Comparison of ENCODE assay signal across 1 cellular context in genomic region chr14:65335548-65335947, GRCh38.
TF ChIP-seq lines count a peak whose summit lies in the region.

No MANE protein-coding gene starts in this region.

TF ChIP-seq in IMR-90, 13 proteins besides CTCF, POLR2A, EP300 and RAD21 (continued from another document):
- TF ChIP-seq USF2 (IDR thresholded peaks at IDR 0.05; ENCODE audit: low read depth, low read length) (no peak), CHD1 (IDR thresholded peaks at IDR 0.05; ENCODE audit: low read depth, low read length) (no peak), BHLHE40 (IDR thresholded peaks at IDR 0.05; ENCODE audit: low read depth, low read length) (no peak), MAZ (IDR thresholded peaks at IDR 0.05; ENCODE audit: borderline replicate concordance, low read depth, low read length) (no peak), MXI1 (IDR thresholded peaks at IDR 0.05; ENCODE audit: borderline replicate concordance, low read depth, low read length) (no peak)
